1 cellular context compared by ENCODE assay signal in the genomic region with DNA sequence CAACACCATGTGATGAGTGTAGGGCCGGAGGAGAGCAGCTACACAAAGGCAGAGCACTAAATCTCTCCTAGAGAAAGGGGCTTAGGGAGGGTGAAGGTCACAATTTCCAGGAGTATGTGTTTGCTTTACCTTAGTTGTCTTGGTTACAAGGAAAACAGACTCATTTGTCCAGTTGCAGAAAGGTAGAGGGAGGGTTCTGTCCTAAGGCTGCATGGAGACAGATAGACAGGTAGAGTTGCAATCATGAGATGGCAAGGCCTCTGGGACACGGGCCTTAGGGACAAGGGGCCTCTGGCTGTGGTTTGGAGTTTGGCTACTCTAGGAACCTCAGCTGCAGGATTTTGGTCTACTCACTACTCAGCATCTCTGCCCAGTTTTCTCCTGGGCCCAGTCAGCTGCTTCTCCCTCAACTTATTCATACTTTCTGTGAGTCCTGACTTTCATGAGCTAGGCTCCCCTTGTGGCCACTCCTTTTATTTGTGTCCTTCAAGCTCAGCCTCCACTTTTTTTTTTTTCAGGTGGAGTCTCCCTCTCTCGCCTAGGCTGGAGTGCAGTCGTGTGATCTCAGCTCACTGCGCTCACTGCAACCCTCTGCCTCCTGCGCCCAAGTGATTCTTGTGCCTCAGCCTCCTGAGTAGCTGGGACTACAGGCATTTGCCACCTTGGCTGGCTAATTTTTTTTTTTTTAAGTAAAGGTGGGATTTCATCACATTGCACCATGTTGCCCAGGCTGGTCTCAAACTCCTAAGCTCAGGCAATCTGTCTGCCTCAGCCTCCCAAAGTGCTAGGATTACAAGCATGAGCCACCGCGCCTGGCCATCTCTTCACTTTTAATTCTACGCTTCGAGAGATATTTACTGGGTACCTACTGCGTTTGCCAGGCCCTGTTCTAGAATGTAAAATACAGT.
TF ChIP-seq lines count a peak whose summit lies in the region.

No MANE protein-coding gene starts in this region.

TF ChIP-seq in HepG2, 621 proteins besides CTCF, POLR2A, EP300 and RAD21 (continued from another document and continues in another):
- TF ChIP-seq, protein P1, sequence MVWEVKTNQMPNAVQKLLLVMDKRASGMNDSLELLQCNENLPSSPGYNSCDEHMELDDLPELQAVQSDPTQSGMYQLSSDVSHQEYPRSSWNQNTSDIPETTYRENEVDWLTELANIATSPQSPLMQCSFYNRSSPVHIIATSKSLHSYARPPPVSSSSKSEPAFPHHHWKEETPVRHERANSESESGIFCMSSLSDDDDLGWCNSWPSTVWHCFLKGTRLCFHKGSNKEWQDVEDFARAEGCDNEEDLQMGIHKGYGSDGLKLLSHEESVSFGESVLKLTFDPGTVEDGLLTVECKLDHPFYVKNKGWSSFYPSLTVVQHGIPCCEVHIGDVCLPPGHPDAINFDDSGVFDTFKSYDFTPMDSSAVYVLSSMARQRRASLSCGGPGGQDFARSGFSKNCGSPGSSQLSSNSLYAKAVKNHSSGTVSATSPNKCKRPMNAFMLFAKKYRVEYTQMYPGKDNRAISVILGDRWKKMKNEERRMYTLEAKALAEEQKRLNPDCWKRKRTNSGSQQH (CRISPR knock-in tag; IDR thresholded peaks at IDR 0.05; ENCODE audit: low read depth): 0 out of 2 replicates have a peak, but pooled peaks have one; percentile 28
- TF ChIP-seq BRCA1 (CRISPR knock-in tag; IDR thresholded peaks at IDR 0.05) (no peak), MEIS2 (CRISPR knock-in tag; IDR thresholded peaks at IDR 0.05) (no peak), ZNF382 (CRISPR knock-in tag; IDR thresholded peaks at IDR 0.05; ENCODE audit: borderline replicate concordance) (no peak), HOXA3 (CRISPR knock-in tag; IDR thresholded peaks at IDR 0.05) (no peak; the same call in 1 of the 2 replicates), ZNF883 (CRISPR knock-in tag; IDR thresholded peaks at IDR 0.05; ENCODE audit: not compliant biosample characterization) (no peak), NFKBIZ (CRISPR knock-in tag; IDR thresholded peaks at IDR 0.05) (no peak), U2AF1 (optimal IDR thresholded peaks at IDR 0.05; ENCODE audit: low read depth, low read length) (no peak), ZNF547 (CRISPR knock-in tag; IDR thresholded peaks at IDR 0.05) (no peak), ZMYM4 (CRISPR knock-in tag; IDR thresholded peaks at IDR 0.05) (peak; percentile 45), PHB2 (IDR thresholded peaks at IDR 0.05; ENCODE audit: partially characterized antibody) (no peak), ZNF496 (CRISPR knock-in tag; IDR thresholded peaks at IDR 0.05; ENCODE audit: insufficient replicate concordance) (no peak), STAG1 (CRISPR knock-in tag; IDR thresholded peaks at IDR 0.05) (peak; percentile 24), KLF16 (CRISPR knock-in tag; IDR thresholded peaks at IDR 0.05) (no peak), GLI4 (CRISPR knock-in tag; IDR thresholded peaks at IDR 0.05; ENCODE audit: borderline replicate concordance) (no peak), CHD2 (IDR thresholded peaks at IDR 0.05; ENCODE audit: low read depth, low read length) (no peak), ZNF644 (CRISPR knock-in tag; IDR thresholded peaks at IDR 0.05; ENCODE audit: low read depth) (no peak), ADNP (CRISPR knock-in tag; IDR thresholded peaks at IDR 0.05) (no peak), PLRG1 (conservative IDR thresholded peaks at IDR 0.05) (no peak), POLR2AphosphoS5 (IDR thresholded peaks at IDR 0.05; ENCODE audit: low read depth, low read length) (peak; percentile 44; the same call in 1 of the 2 replicates), NONO (IDR thresholded peaks at IDR 0.05) (no peak), NONO (CRISPR knock-in tag; conservative IDR thresholded peaks at IDR 0.05) (no peak), ZBTB39 (CRISPR knock-in tag; IDR thresholded peaks at IDR 0.05) (no peak), NRL (CRISPR knock-in tag; IDR thresholded peaks at IDR 0.05; ENCODE audit: borderline replicate concordance) (no peak), ZBTB37 (CRISPR knock-in tag; IDR thresholded peaks at IDR 0.05) (no peak), ASH2L (IDR thresholded peaks at IDR 0.05; ENCODE audit: insufficient read length, low read depth, low read length) (peak; percentile 66), HDAC1 (CRISPR knock-in tag; IDR thresholded peaks at IDR 0.05) (peak; percentile 52; the same call in 1 of the 2 replicates), ZNF296 (CRISPR knock-in tag; conservative IDR thresholded peaks at IDR 0.05) (no peak), CEBPG (CRISPR knock-in tag; IDR thresholded peaks at IDR 0.05) (no peak; the same call in 1 of the 2 replicates), MEIS1 (CRISPR knock-in tag; IDR thresholded peaks at IDR 0.05; ENCODE audit: borderline replicate concordance) (no peak), PHF21A (CRISPR knock-in tag; IDR thresholded peaks at IDR 0.05) (peak; percentile 71; the same call in 1 of the 2 replicates), HDAC2 (CRISPR knock-in tag; IDR thresholded peaks at IDR 0.05) (no peak), ZNF138 (CRISPR knock-in tag; IDR thresholded peaks at IDR 0.05; ENCODE audit: low read depth) (no peak), HINFP (CRISPR knock-in tag; IDR thresholded peaks at IDR 0.05; ENCODE audit: low read depth) (no peak)
- TF ChIP-seq, protein P2, sequence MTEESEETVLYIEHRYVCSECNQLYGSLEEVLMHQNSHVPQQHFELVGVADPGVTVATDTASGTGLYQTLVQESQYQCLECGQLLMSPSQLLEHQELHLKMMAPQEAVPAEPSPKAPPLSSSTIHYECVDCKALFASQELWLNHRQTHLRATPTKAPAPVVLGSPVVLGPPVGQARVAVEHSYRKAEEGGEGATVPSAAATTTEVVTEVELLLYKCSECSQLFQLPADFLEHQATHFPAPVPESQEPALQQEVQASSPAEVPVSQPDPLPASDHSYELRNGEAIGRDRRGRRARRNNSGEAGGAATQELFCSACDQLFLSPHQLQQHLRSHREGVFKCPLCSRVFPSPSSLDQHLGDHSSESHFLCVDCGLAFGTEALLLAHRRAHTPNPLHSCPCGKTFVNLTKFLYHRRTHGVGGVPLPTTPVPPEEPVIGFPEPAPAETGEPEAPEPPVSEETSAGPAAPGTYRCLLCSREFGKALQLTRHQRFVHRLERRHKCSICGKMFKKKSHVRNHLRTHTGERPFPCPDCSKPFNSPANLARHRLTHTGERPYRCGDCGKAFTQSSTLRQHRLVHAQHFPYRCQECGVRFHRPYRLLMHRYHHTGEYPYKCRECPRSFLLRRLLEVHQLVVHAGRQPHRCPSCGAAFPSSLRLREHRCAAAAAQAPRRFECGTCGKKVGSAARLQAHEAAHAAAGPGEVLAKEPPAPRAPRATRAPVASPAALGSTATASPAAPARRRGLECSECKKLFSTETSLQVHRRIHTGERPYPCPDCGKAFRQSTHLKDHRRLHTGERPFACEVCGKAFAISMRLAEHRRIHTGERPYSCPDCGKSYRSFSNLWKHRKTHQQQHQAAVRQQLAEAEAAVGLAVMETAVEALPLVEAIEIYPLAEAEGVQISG (CRISPR knock-in tag; IDR thresholded peaks at IDR 0.05): peak; percentile 47; the same call in 1 of the 2 replicates
- TF ChIP-seq, protein P3, sequence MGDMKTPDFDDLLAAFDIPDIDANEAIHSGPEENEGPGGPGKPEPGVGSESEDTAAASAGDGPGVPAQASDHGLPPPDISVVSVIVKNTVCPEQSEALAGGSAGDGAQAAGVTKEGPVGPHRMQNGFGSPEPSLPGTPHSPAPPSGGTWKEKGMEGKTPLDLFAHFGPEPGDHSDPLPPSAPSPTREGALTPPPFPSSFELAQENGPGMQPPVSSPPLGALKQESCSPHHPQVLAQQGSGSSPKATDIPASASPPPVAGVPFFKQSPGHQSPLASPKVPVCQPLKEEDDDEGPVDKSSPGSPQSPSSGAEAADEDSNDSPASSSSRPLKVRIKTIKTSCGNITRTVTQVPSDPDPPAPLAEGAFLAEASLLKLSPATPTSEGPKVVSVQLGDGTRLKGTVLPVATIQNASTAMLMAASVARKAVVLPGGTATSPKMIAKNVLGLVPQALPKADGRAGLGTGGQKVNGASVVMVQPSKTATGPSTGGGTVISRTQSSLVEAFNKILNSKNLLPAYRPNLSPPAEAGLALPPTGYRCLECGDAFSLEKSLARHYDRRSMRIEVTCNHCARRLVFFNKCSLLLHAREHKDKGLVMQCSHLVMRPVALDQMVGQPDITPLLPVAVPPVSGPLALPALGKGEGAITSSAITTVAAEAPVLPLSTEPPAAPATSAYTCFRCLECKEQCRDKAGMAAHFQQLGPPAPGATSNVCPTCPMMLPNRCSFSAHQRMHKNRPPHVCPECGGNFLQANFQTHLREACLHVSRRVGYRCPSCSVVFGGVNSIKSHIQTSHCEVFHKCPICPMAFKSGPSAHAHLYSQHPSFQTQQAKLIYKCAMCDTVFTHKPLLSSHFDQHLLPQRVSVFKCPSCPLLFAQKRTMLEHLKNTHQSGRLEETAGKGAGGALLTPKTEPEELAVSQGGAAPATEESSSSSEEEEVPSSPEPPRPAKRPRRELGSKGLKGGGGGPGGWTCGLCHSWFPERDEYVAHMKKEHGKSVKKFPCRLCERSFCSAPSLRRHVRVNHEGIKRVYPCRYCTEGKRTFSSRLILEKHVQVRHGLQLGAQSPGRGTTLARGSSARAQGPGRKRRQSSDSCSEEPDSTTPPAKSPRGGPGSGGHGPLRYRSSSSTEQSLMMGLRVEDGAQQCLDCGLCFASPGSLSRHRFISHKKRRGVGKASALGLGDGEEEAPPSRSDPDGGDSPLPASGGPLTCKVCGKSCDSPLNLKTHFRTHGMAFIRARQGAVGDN (CRISPR knock-in tag; IDR thresholded peaks at IDR 0.05): no peak
- TF ChIP-seq, protein P4, sequence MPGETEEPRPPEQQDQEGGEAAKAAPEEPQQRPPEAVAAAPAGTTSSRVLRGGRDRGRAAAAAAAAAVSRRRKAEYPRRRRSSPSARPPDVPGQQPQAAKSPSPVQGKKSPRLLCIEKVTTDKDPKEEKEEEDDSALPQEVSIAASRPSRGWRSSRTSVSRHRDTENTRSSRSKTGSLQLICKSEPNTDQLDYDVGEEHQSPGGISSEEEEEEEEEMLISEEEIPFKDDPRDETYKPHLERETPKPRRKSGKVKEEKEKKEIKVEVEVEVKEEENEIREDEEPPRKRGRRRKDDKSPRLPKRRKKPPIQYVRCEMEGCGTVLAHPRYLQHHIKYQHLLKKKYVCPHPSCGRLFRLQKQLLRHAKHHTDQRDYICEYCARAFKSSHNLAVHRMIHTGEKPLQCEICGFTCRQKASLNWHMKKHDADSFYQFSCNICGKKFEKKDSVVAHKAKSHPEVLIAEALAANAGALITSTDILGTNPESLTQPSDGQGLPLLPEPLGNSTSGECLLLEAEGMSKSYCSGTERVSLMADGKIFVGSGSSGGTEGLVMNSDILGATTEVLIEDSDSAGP (CRISPR knock-in tag; IDR thresholded peaks at IDR 0.05; ENCODE audit: borderline replicate concordance): no peak
- TF ChIP-seq, protein P5, sequence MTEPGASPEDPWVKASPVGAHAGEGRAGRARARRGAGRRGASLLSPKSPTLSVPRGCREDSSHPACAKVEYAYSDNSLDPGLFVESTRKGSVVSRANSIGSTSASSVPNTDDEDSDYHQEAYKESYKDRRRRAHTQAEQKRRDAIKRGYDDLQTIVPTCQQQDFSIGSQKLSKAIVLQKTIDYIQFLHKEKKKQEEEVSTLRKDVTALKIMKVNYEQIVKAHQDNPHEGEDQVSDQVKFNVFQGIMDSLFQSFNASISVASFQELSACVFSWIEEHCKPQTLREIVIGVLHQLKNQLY (CRISPR knock-in tag; IDR thresholded peaks at IDR 0.05): no peak
- TF ChIP-seq, protein P6, sequence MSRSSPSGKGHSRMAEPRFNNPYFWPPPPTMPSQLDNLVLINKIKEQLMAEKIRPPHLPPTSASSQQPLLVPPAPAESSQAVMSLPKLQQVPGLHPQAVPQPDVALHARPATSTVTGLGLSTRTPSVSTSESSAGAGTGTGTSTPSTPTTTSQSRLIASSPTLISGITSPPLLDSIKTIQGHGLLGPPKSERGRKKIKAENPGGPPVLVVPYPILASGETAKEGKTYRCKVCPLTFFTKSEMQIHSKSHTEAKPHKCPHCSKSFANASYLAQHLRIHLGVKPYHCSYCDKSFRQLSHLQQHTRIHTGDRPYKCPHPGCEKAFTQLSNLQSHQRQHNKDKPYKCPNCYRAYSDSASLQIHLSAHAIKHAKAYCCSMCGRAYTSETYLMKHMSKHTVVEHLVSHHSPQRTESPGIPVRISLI (CRISPR knock-in tag; IDR thresholded peaks at IDR 0.05; ENCODE audit: borderline replicate concordance): peak; percentile 96
- TF ChIP-seq, protein P7, sequence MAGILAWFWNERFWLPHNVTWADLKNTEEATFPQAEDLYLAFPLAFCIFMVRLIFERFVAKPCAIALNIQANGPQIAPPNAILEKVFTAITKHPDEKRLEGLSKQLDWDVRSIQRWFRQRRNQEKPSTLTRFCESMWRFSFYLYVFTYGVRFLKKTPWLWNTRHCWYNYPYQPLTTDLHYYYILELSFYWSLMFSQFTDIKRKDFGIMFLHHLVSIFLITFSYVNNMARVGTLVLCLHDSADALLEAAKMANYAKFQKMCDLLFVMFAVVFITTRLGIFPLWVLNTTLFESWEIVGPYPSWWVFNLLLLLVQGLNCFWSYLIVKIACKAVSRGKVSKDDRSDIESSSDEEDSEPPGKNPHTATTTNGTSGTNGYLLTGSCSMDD (CRISPR knock-in tag; IDR thresholded peaks at IDR 0.05): no peak
